ENCODE assay signal across 1 cellular context in the genomic region with DNA sequence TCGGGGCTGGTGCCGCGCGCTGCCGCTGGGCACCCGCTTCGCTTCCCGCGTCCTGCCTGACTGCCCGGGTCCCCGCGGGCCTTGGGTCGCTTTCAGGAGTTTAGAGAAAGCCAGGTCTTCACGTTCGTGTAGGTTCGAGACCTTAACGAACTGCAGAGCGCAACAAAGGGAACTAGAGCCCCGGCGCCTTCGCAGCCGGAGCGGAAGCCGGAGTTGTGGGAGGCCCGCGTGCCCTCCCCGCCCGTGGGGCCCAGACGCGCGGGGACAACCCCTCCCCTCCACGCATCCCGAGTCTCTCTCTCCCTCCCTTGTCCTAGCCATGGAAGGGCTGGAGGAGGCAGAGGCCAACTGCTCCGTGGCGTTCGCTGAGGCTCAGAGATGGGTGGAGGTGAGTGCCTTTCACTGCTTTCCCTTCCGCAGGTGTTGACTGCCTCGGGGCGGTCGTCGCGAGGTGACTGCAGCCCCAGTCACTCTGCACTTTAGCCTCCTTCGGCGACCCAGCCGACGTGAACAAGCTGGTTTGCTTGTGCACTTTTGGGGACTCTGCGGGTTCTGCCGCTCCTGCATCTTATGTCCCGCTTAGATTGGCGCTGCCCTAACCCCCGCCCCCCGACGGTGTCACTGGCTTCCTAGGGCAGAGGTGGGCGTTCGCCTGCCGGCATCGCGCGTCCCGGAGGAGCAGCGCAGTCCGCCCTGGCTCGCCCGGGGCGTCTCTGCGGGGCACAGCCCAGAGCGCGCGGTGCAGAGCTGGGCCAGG.
TF ChIP-seq lines count a peak whose summit lies in the region.

No MANE protein-coding gene starts in this region.

TF ChIP-seq in HepG2, 621 proteins besides CTCF, POLR2A, EP300 and RAD21 (continued from another document and continues in another):
- TF ChIP-seq, protein P1, sequence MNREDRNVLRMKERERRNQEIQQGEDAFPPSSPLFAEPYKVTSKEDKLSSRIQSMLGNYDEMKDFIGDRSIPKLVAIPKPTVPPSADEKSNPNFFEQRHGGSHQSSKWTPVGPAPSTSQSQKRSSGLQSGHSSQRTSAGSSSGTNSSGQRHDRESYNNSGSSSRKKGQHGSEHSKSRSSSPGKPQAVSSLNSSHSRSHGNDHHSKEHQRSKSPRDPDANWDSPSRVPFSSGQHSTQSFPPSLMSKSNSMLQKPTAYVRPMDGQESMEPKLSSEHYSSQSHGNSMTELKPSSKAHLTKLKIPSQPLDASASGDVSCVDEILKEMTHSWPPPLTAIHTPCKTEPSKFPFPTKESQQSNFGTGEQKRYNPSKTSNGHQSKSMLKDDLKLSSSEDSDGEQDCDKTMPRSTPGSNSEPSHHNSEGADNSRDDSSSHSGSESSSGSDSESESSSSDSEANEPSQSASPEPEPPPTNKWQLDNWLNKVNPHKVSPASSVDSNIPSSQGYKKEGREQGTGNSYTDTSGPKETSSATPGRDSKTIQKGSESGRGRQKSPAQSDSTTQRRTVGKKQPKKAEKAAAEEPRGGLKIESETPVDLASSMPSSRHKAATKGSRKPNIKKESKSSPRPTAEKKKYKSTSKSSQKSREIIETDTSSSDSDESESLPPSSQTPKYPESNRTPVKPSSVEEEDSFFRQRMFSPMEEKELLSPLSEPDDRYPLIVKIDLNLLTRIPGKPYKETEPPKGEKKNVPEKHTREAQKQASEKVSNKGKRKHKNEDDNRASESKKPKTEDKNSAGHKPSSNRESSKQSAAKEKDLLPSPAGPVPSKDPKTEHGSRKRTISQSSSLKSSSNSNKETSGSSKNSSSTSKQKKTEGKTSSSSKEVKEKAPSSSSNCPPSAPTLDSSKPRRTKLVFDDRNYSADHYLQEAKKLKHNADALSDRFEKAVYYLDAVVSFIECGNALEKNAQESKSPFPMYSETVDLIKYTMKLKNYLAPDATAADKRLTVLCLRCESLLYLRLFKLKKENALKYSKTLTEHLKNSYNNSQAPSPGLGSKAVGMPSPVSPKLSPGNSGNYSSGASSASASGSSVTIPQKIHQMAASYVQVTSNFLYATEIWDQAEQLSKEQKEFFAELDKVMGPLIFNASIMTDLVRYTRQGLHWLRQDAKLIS (CRISPR knock-in tag; IDR thresholded peaks at IDR 0.05), result no peak
- no peak for TF ChIP-seq ZNF878 (CRISPR knock-in tag; IDR thresholded peaks at IDR 0.05)
- peak; percentile 65 for TF ChIP-seq SALL1 (CRISPR knock-in tag; IDR thresholded peaks at IDR 0.05)
- peak; percentile 54; the same call in 1 of the 2 replicates for TF ChIP-seq KDM4B (CRISPR knock-in tag; IDR thresholded peaks at IDR 0.05)
- TF ChIP-seq, protein P2, sequence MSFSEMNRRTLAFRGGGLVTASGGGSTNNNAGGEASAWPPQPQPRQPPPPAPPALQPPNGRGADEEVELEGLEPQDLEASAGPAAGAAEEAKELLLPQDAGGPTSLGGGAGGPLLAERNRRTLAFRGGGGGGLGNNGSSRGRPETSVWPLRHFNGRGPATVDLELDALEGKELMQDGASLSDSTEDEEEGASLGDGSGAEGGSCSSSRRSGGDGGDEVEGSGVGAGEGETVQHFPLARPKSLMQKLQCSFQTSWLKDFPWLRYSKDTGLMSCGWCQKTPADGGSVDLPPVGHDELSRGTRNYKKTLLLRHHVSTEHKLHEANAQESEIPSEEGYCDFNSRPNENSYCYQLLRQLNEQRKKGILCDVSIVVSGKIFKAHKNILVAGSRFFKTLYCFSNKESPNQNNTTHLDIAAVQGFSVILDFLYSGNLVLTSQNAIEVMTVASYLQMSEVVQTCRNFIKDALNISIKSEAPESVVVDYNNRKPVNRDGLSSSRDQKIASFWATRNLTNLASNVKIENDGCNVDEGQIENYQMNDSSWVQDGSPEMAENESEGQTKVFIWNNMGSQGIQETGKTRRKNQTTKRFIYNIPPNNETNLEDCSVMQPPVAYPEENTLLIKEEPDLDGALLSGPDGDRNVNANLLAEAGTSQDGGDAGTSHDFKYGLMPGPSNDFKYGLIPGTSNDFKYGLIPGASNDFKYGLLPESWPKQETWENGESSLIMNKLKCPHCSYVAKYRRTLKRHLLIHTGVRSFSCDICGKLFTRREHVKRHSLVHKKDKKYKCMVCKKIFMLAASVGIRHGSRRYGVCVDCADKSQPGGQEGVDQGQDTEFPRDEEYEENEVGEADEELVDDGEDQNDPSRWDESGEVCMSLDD (CRISPR knock-in tag; IDR thresholded peaks at IDR 0.05; ENCODE audit: borderline replicate concordance), result no peak
- TF ChIP-seq, protein P3, sequence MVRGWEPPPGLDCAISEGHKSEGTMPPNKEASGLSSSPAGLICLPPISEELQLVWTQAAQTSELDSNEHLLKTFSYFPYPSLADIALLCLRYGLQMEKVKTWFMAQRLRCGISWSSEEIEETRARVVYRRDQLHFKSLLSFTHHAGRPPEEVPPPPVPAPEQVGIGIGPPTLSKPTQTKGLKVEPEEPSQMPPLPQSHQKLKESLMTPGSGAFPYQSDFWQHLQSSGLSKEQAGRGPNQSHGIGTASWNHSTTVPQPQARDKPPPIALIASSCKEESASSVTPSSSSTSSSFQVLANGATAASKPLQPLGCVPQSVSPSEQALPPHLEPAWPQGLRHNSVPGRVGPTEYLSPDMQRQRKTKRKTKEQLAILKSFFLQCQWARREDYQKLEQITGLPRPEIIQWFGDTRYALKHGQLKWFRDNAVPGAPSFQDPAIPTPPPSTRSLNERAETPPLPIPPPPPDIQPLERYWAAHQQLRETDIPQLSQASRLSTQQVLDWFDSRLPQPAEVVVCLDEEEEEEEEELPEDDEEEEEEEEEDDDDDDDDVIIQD (CRISPR knock-in tag; IDR thresholded peaks at IDR 0.05; ENCODE audit: low read depth), result no peak
- TF ChIP-seq NFKB2 (CRISPR knock-in tag; IDR thresholded peaks at IDR 0.05; ENCODE audit: borderline replicate concordance), result peak; percentile 65; the same call in 1 of the 2 replicates
- TF ChIP-seq, protein P4, sequence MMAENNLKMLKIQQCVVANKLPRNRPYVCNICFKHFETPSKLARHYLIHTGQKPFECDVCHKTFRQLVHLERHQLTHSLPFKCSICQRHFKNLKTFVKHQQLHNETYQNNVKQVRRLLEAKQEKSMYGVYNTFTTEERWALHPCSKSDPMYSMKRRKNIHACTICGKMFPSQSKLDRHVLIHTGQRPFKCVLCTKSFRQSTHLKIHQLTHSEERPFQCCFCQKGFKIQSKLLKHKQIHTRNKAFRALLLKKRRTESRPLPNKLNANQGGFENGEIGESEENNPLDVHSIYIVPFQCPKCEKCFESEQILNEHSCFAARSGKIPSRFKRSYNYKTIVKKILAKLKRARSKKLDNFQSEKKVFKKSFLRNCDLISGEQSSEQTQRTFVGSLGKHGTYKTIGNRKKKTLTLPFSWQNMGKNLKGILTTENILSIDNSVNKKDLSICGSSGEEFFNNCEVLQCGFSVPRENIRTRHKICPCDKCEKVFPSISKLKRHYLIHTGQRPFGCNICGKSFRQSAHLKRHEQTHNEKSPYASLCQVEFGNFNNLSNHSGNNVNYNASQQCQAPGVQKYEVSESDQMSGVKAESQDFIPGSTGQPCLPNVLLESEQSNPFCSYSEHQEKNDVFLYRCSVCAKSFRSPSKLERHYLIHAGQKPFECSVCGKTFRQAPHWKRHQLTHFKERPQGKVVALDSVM (CRISPR knock-in tag; IDR thresholded peaks at IDR 0.05), result no peak
- 0 out of 2 replicates have a peak, but pooled peaks have one; percentile 70 for TF ChIP-seq NCOA1 (CRISPR knock-in tag; IDR thresholded peaks at IDR 0.05)
- no peak for TF ChIP-seq RXRB (CRISPR knock-in tag; IDR thresholded peaks at IDR 0.05; ENCODE audit: borderline replicate concordance)
- no peak for TF ChIP-seq ZBTB3 (CRISPR knock-in tag; IDR thresholded peaks at IDR 0.05; ENCODE audit: borderline replicate concordance, low read depth)
- TF ChIP-seq, protein P5, sequence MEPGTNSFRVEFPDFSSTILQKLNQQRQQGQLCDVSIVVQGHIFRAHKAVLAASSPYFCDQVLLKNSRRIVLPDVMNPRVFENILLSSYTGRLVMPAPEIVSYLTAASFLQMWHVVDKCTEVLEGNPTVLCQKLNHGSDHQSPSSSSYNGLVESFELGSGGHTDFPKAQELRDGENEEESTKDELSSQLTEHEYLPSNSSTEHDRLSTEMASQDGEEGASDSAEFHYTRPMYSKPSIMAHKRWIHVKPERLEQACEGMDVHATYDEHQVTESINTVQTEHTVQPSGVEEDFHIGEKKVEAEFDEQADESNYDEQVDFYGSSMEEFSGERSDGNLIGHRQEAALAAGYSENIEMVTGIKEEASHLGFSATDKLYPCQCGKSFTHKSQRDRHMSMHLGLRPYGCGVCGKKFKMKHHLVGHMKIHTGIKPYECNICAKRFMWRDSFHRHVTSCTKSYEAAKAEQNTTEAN (CRISPR knock-in tag; conservative IDR thresholded peaks at IDR 0.05), result no peak
- 0 out of 2 replicates have a peak, but pooled peaks have one; percentile 20 for TF ChIP-seq BRD4 (CRISPR knock-in tag; IDR thresholded peaks at IDR 0.05)
- no peak for TF ChIP-seq CHD2 (IDR thresholded peaks at IDR 0.05; ENCODE audit: low read depth, low read length)
- TF ChIP-seq, protein P6, sequence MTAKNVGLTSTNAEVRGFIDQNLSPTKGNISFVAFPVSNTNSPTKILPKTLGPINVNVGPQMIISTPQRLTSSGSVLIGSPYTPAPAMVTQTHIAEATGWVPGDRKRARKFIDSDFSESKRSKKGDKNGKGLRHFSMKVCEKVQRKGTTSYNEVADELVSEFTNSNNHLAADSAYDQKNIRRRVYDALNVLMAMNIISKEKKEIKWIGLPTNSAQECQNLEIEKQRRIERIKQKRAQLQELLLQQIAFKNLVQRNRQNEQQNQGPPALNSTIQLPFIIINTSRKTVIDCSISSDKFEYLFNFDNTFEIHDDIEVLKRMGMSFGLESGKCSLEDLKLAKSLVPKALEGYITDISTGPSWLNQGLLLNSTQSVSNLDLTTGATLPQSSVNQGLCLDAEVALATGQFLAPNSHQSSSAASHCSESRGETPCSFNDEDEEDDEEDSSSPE (CRISPR knock-in tag; IDR thresholded peaks at IDR 0.05), result 0 out of 2 replicates have a peak, but pooled peaks have one; percentile 34
- no peak for TF ChIP-seq ZNF556 (CRISPR knock-in tag; IDR thresholded peaks at IDR 0.05; ENCODE audit: borderline replicate concordance)
- 0 out of 2 replicates have a peak, but pooled peaks have one; percentile 50 for TF ChIP-seq WIZ (CRISPR knock-in tag; IDR thresholded peaks at IDR 0.05)
- TF ChIP-seq KAT2B (IDR thresholded peaks at IDR 0.05; ENCODE audit: borderline replicate concordance, low read depth, low read length), result no peak
- no peak for TF ChIP-seq CENPT (CRISPR knock-in tag; IDR thresholded peaks at IDR 0.05; ENCODE audit: low read depth)
- peak; percentile 42; the same call in 1 of the 2 replicates for TF ChIP-seq PHF8 (CRISPR knock-in tag; IDR thresholded peaks at IDR 0.05)
- no peak for TF ChIP-seq ZNF775 (CRISPR knock-in tag; IDR thresholded peaks at IDR 0.05; ENCODE audit: borderline replicate concordance)
- TF ChIP-seq, protein P7, sequence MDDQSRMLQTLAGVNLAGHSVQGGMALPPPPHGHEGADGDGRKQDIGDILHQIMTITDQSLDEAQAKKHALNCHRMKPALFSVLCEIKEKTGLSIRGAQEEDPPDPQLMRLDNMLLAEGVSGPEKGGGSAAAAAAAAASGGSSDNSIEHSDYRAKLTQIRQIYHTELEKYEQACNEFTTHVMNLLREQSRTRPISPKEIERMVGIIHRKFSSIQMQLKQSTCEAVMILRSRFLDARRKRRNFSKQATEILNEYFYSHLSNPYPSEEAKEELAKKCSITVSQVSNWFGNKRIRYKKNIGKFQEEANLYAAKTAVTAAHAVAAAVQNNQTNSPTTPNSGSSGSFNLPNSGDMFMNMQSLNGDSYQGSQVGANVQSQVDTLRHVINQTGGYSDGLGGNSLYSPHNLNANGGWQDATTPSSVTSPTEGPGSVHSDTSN (CRISPR knock-in tag; IDR thresholded peaks at IDR 0.05; ENCODE audit: borderline replicate concordance), result no peak
- TF ChIP-seq HNF4G (IDR thresholded peaks at IDR 0.05; ENCODE audit: borderline replicate concordance, low read depth, low read length), result 0 out of 2 replicates have a peak, but pooled peaks have one; percentile 7
- TF ChIP-seq HNF4G (CRISPR knock-in tag; IDR thresholded peaks at IDR 0.05; ENCODE audit: borderline replicate concordance, low read depth), result no peak
- TF ChIP-seq NFYB (CRISPR knock-in tag; IDR thresholded peaks at IDR 0.05), result no peak
- no peak for TF ChIP-seq PPARG (CRISPR knock-in tag; conservative IDR thresholded peaks at IDR 0.05)
- no peak for TF ChIP-seq ZNF839 (CRISPR knock-in tag; IDR thresholded peaks at IDR 0.05; ENCODE audit: borderline replicate concordance)
- TF ChIP-seq HNF4A (CRISPR knock-in tag; IDR thresholded peaks at IDR 0.05), result no peak
- no peak for TF ChIP-seq TBX3 (IDR thresholded peaks at IDR 0.05; ENCODE audit: borderline replicate concordance)
- TF ChIP-seq, protein P8, sequence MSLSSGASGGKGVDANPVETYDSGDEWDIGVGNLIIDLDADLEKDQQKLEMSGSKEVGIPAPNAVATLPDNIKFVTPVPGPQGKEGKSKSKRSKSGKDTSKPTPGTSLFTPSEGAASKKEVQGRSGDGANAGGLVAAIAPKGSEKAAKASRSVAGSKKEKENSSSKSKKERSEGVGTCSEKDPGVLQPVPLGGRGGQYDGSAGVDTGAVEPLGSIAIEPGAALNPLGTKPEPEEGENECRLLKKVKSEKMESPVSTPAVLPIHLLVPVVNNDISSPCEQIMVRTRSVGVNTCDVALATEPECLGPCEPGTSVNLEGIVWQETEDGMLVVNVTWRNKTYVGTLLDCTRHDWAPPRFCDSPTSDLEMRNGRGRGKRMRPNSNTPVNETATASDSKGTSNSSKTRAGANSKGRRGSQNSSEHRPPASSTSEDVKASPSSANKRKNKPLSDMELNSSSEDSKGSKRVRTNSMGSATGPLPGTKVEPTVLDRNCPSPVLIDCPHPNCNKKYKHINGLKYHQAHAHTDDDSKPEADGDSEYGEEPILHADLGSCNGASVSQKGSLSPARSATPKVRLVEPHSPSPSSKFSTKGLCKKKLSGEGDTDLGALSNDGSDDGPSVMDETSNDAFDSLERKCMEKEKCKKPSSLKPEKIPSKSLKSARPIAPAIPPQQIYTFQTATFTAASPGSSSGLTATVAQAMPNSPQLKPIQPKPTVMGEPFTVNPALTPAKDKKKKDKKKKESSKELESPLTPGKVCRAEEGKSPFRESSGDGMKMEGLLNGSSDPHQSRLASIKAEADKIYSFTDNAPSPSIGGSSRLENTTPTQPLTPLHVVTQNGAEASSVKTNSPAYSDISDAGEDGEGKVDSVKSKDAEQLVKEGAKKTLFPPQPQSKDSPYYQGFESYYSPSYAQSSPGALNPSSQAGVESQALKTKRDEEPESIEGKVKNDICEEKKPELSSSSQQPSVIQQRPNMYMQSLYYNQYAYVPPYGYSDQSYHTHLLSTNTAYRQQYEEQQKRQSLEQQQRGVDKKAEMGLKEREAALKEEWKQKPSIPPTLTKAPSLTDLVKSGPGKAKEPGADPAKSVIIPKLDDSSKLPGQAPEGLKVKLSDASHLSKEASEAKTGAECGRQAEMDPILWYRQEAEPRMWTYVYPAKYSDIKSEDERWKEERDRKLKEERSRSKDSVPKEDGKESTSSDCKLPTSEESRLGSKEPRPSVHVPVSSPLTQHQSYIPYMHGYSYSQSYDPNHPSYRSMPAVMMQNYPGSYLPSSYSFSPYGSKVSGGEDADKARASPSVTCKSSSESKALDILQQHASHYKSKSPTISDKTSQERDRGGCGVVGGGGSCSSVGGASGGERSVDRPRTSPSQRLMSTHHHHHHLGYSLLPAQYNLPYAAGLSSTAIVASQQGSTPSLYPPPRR (CRISPR knock-in tag; IDR thresholded peaks at IDR 0.05; ENCODE audit: borderline replicate concordance), result peak; percentile 30; the same call in 1 of the 2 replicates
- TF ChIP-seq RNF2 (conservative IDR thresholded peaks at IDR 0.05; ENCODE audit: low read depth), result 0 out of 2 replicates have a peak, but pooled peaks have one; percentile 31
- peak; percentile 86; the same call in 1 of the 2 replicates for TF ChIP-seq NRL (CRISPR knock-in tag; IDR thresholded peaks at IDR 0.05; ENCODE audit: borderline replicate concordance)
